In genomic region chr14:72416892-72417291, GRCh38 we compare ENCODE assay signal across 11 cellular contexts.
A peak's percentile ranks its signal among the peaks of the same experiment; 100 is the strongest.
DNase-seq lines count a peak whose midpoint lies in the region; ATAC-seq, FAIRE-seq and TF ChIP-seq lines count a peak whose summit lies in the region.
"Had no signal": no experiment of that assay in that cellular context is flagged by ENCODE, and none has a peak within 500 bp of the region (broad histone marks: within the 10 kb centered on the region; RNA-seq: fewer than 3 reads in every experiment).

No MANE protein-coding gene starts in this region.

- H4K20me1 ChIP-seq in GM12878 (ENCODE audit: control insufficient read depth, insufficient read depth), result no peaks in the 10 kb centered on the region

- POLR2A ChIA-PET in GM12878 (lab: Charles Lee), result no interaction called here

- H3K4me2 ChIP-seq in GM12878 (ENCODE audit: control insufficient read depth, insufficient read depth), result no peak overlapping the region

- in situ Hi-C loops in GM12878 (cut with MboI), result no loop called here

- WGBS in GM12878 (ENCODE audit: insufficient coverage, insufficient replicate concordance, low lambda C conversion rate, missing lambda C conversion rate), result 2% methylated on average over 7 of the region's 7 CpGs

- intact Hi-C loops in GM12878 (cut with micrococcal nuclease; ENCODE audit: unreplicated experiment), result no loop called here
- intact Hi-C loops in posterior vena cava (cut with DNase I), result no loop called here

- H3K9me3 ChIP-seq in GM12878 (replicated peaks; ENCODE audit: control insufficient read depth, insufficient read depth, low read length), result no peaks in the 10 kb centered on the region; the same call in 2 of the 3 replicates

- H3K79me2 ChIP-seq in GM12878 (ENCODE audit: control insufficient read depth, insufficient read depth, low read length), result no peaks in the 10 kb centered on the region

- RAD21 ChIA-PET in GM12878 (lab: Charles Lee; ENCODE audit: unreplicated experiment), result interaction anchor here (1.0 to 1.2 kb wide), 3 partner anchors 393 to 561 kb away, joined by 3 read pairs; no protein-coding TSS in a partner anchor

- H3K4me1 ChIP-seq in GM12878 (ENCODE audit: control insufficient read depth, insufficient read depth, low read length), result no peaks in the 10 kb centered on the region

- H3K27me3 ChIP-seq in GM12878 (replicated peaks in 1 of 2; ENCODE audit: control insufficient read depth in 2 of 2, insufficient read depth in 2 of 2, low read length in 1 of 2), result no peaks in the 10 kb centered on the region

- no peak for TF ChIP-seq POLR2A in GM12878 (IDR thresholded peaks at IDR 0.05; ENCODE audit: low read depth, low read length)

- H3K27ac ChIP-seq in 22Rv1 (no peak overlapping the region), GM12878 (ENCODE audit: control insufficient read depth, insufficient read depth) (no peak overlapping the region)
- H3K27ac ChIP-seq: skin epidermis had no signal

- peak; percentile 29; the same call in 1 of the 2 replicates for TF ChIP-seq RAD21 in GM12878 (IDR thresholded peaks at IDR 0.05; ENCODE audit: insufficient read depth, low read depth, low read length)

- ATAC-seq in GM12878 (peak; percentile 89), HG03469 (IDR thresholded peaks at IDR 0.05; ENCODE audit: unreplicated experiment) (no peak), GM21576 (IDR thresholded peaks at IDR 0.05; ENCODE audit: unreplicated experiment) (no peak)

- CTCF ChIA-PET in GM12878 (lab: Yijun Ruan, JAX), result interaction anchor here (0.6 to 2.3 kb wide), 8 partner anchors 13 to 584 kb away, joined by 3 to 8 read pairs (median 4); no protein-coding TSS in a partner anchor

- no peak overlapping the region for H3K4me3 ChIP-seq in GM12865 (ENCODE audit: low read depth, low read length)
- H3K4me3 ChIP-seq in GM12878, result no peak overlapping the region
- H3K4me3 ChIP-seq: skin epidermis had no signal

- H2AFZ ChIP-seq in GM12878 (ENCODE audit: control insufficient read depth, low read depth, low read length), result no peak overlapping the region

- no peak for FAIRE-seq in GM12878 (lab: Jason Lieb, UNC)

- SMC1A ChIA-PET in GM12878 (lab: Charles Lee; ENCODE audit: uncharacterized antibody, unreplicated experiment), result interaction anchor here (1.0 to 2.7 kb wide), 12 partner anchors 9 to 632 kb away, joined by 3 to 8 read pairs (median 4); partner anchors contain the start of gene RGS6

- TF ChIP-seq CTCF in 22Rv1 (IDR thresholded peaks at IDR 0.05) (peak; percentile 43), GM12865 (IDR thresholded peaks at IDR 0.05; ENCODE audit: insufficient read depth, low read depth, low read length, missing control alignments) (peak; percentile 31), GM12878 (IDR thresholded peaks at IDR 0.05 in 2 of 3, conservative IDR thresholded peaks at IDR 0.05 in 1 of 3; ENCODE audit: control insufficient read depth in 2 of 3, extremely low read depth in 1 of 3, insufficient read depth in 1 of 3, low read depth in 3 of 3, low read length in 3 of 3) (peak; percentile 20 to 39 (median 38); a peak in 5 of 6 replicates)

- no peak overlapping the region for H3K9ac ChIP-seq in GM12878 (ENCODE audit: control insufficient read depth, insufficient read depth, low read length)

- H3K36me3 ChIP-seq in GM12878 (ENCODE audit: control insufficient read depth in 2 of 2, insufficient read depth in 2 of 2, low read length in 1 of 2), result no peaks in the 10 kb centered on the region

- no TSS peak for BruUV-seq in GM12878 (replicated peaks; lab: Mats Ljungman, UMichigan)

- DNase-seq in GM12865 (ENCODE audit: low read depth) (peak; percentile 56), NCI-H1105 (lab: John Stamatoyannopoulos, UW) (peak; percentile 8), GM12878 (ENCODE audit: low read depth, low spot score) (peak; percentile 12), posterior vena cava (ENCODE audit: low spot score) (no peak), AG08395 (ENCODE audit: low spot score) (no peak)
- DNase-seq: anterior cingulate cortex, T1000 had no signal

- no peak for TF ChIP-seq EP300 in GM12878 (IDR thresholded peaks at IDR 0.05; ENCODE audit: borderline replicate concordance in 1 of 2, control insufficient read depth in 1 of 2, low read depth in 2 of 2, low read length in 2 of 2)

TF ChIP-seq in GM12878, 131 proteins besides CTCF, POLR2A, EP300 and RAD21:
- TF ChIP-seq SMAD1 (IDR thresholded peaks at IDR 0.05; ENCODE audit: low read depth, partially characterized antibody) (no peak), PML (IDR thresholded peaks at IDR 0.05; ENCODE audit: low read length) (no peak)

Comparison
In these comparisons a context has a peak if more than half of its experiments do, and no peak if none do; other contexts are left out.
1. DNase-seq: peak in GM12865 (single experiment), NCI-H1105 (single experiment) and GM12878 (single experiment); none in posterior vena cava (single experiment) and AG08395 (single experiment).
2. Peak in every context shown above with its lines, with median percentiles within 50 percentile points of each other: CTCF ChIP-seq.